Comparison of ENCODE assay signal across 12 cellular contexts in genomic region chr12:6362383-6362782, GRCh38. TPM values are rescaled to one million over a fixed set of nuclear protein-coding genes. Genes with fewer than 3 reads are reported as not detected.
DNase-seq lines count a peak whose midpoint lies in the region; ATAC-seq and TF ChIP-seq lines count a peak whose summit lies in the region.
"Had no signal": no experiment of that assay in that cellular context is flagged by ENCODE, and none has a peak within 500 bp of the region (broad histone marks: within the 10 kb centered on the region; RNA-seq: fewer than 3 reads in every experiment).

No MANE protein-coding gene starts in this region.

- in situ Hi-C loops in mammary epithelial cell (cut with MboI; ENCODE audit: low sequenced_read_pairs in 2 of 2): no loop called here

- dilution Hi-C loops in mammary epithelial cell (cut with HindIII; ENCODE audit: low sequenced_read_pairs): no loop called here

- H3K4me2 ChIP-seq in mammary epithelial cell (ENCODE audit: insufficient read depth, low read depth, low read length) (no peak overlapping the region), mesendoderm (ENCODE audit: low read length) (no peak overlapping the region)

- H3K9me3 Mint-ChIP-seq in MCF 10A (ENCODE audit: unreplicated experiment): no peaks in the 10 kb centered on the region
- H3K9me3 Mint-ChIP-seq in activated naive CD8-positive, alpha-beta T cell treated with anti-CD3 and anti-CD28 coated beads, Interleukin-2, amount 50 U/mL, for 24 hours: no peaks in the 10 kb centered on the region

- peak overlapping the region; percentile 79 for H3K27ac Mint-ChIP-seq in MCF 10A (ENCODE audit: low read depth, unreplicated experiment)
- H3K27ac Mint-ChIP-seq in activated naive CD8-positive, alpha-beta T cell treated with anti-CD3 and anti-CD28 coated beads, Interleukin-2, amount 50 U/mL, for 24 hours: peak overlapping the region; percentile 33
- H3K27ac Mint-ChIP-seq: IgD-negative memory B cell had no signal

- H3K36me3 ChIP-seq in mammary epithelial cell (ENCODE audit: insufficient read depth, low read length) (peaks cover 33% of the 10 kb centered on the region), mesendoderm (ENCODE audit: control insufficient read depth, insufficient read depth, low read length) (peaks cover 2% of the 10 kb centered on the region), aorta (ENCODE audit: control insufficient read depth in 1 of 2, insufficient read depth in 2 of 2, low read length in 1 of 2) (no peaks in the 10 kb centered on the region)

- H3K4ac ChIP-seq in mesendoderm (ENCODE audit: low read depth, low read length): no peak overlapping the region

- ATAC-seq in activated naive CD8-positive, alpha-beta T cell treated with anti-CD3 and anti-CD28 coated beads, Interleukin-2, amount 50 U/mL, for 24 hours: no peak
- ATAC-seq in aorta (ENCODE audit: low FRiP score): no peak
- ATAC-seq in HG02970 (IDR thresholded peaks at IDR 0.05; ENCODE audit: low FRiP score, unreplicated experiment): no peak
- ATAC-seq in HG02884 (IDR thresholded peaks at IDR 0.05; ENCODE audit: unreplicated experiment): no peak

- no peak overlapping the region for H2AK5ac ChIP-seq in mesendoderm (ENCODE audit: low read length)

- H3K56ac ChIP-seq in mesendoderm (ENCODE audit: low read length): peak overlapping the region; percentile 62

- H3K27ac ChIP-seq in mammary epithelial cell (ENCODE audit: insufficient read depth, low read depth, low read length) (no peak overlapping the region), mesendoderm (ENCODE audit: low read depth, low read length) (no peak overlapping the region), aorta (ENCODE audit: low read depth in 1 of 2, low read length in 2 of 2) (no peak overlapping the region)

- CTCF ChIA-PET in MCF 10A (lab: Yijun Ruan, JAX): interaction anchor here (0.6 to 1.2 kb wide), 3 partner anchors 25 to 148 kb away, joined by 3 read pairs; no protein-coding TSS in a partner anchor
- CTCF ChIA-PET in mammary epithelial cell (lab: Charles Lee; ENCODE audit: low non-redundant PET): no interaction called here

- no peak overlapping the region for H4K5ac ChIP-seq in mesendoderm (ENCODE audit: low read length)

- DNase-seq in MCF 10A (ENCODE audit: unreplicated experiment): peak; percentile 50
- DNase-seq in mammary epithelial cell: no peak
- no peak for DNase-seq in activated naive CD8-positive, alpha-beta T cell treated with anti-CD3 and anti-CD28 coated beads, Interleukin-2, amount 50 U/mL, for 24 hours
- no peak for DNase-seq in mesendoderm
- DNase-seq in aorta: peak; percentile 2 to 8
- DNase-seq in NCI-H524 treated with DMSO at 0.1 percent for 48 hours (lab: John Stamatoyannopoulos, UW): no peak
- DNase-seq: foreskin fibroblast had no signal

- H3K36me3 Mint-ChIP-seq in MCF 10A (ENCODE audit: insufficient read depth, unreplicated experiment): peaks cover 86% of the 10 kb centered on the region
- H3K36me3 Mint-ChIP-seq in activated naive CD8-positive, alpha-beta T cell treated with anti-CD3 and anti-CD28 coated beads, Interleukin-2, amount 50 U/mL, for 24 hours (ENCODE audit: low read depth): no peaks in the 10 kb centered on the region
- H3K36me3 Mint-ChIP-seq: IgD-negative memory B cell had no signal

- BruUV-seq in MCF 10A (replicated peaks; lab: Mats Ljungman, UMichigan) (no TSS peak), mammary epithelial cell (replicated peaks; lab: Mats Ljungman, UMichigan) (no TSS peak)

- H4K8ac ChIP-seq in mesendoderm (ENCODE audit: low read depth, low read length): no peak overlapping the region

- POLR2A ChIA-PET in MCF 10A (lab: Yijun Ruan, JAX): interaction anchor here (0.6 to 7.5 kb wide), 10 partner anchors 13 to 584 kb away, joined by 3 to 116 read pairs (median 11); partner anchors contain the start of genes LTBR, SCNN1A, TNFRSF1A and ZNF384

- peak overlapping the region; percentile 62 for H3K4me3 Mint-ChIP-seq in MCF 10A (ENCODE audit: unreplicated experiment)
- no peak overlapping the region for H3K4me3 Mint-ChIP-seq in activated naive CD8-positive, alpha-beta T cell treated with anti-CD3 and anti-CD28 coated beads, Interleukin-2, amount 50 U/mL, for 24 hours

- H3K4me1 ChIP-seq in mammary epithelial cell (ENCODE audit: insufficient read depth, low read length) (peaks cover 17% of the 10 kb centered on the region), mesendoderm (ENCODE audit: control insufficient read depth, low read depth, low read length) (no peaks in the 10 kb centered on the region), aorta (ENCODE audit: control insufficient read depth in 1 of 2, insufficient read depth in 2 of 2, low read length in 2 of 2) (no peaks in the 10 kb centered on the region)

- H3K9ac ChIP-seq in mammary epithelial cell (ENCODE audit: insufficient read depth, low read length) (no peak overlapping the region), mesendoderm (ENCODE audit: low read length) (no peak overlapping the region)

- H2BK15ac ChIP-seq in mesendoderm (replicated peaks; ENCODE audit: low read depth): no peak overlapping the region

- intact Hi-C loops in MCF 10A (cut with micrococcal nuclease) (no loop called here), mammary epithelial cell (cut with micrococcal nuclease) (no loop called here), aorta (cut with DNase I) (no loop called here)

- H3K9me3 ChIP-seq in mammary epithelial cell (replicated peaks; ENCODE audit: insufficient read depth, low read length): no peaks in the 10 kb centered on the region
- no peaks in the 10 kb centered on the region for H3K9me3 ChIP-seq in aorta (ENCODE audit: control insufficient read depth, low read length)

- H3K23ac ChIP-seq in mesendoderm (ENCODE audit: low read length): no peak overlapping the region

- TF ChIP-seq CTCF in MCF 10A (IDR thresholded peaks at IDR 0.05; ENCODE audit: unreplicated experiment): no peak
- no peak for TF ChIP-seq CTCF in mammary epithelial cell (conservative IDR thresholded peaks at IDR 0.05 in 1 of 2, IDR thresholded peaks at IDR 0.05 in 1 of 2; ENCODE audit: extremely low read depth in 1 of 2, insufficient read depth in 1 of 2, low read depth in 1 of 2, low read length in 2 of 2)

- H3K27me3 Mint-ChIP-seq in MCF 10A (ENCODE audit: insufficient read depth, unreplicated experiment): no peaks in the 10 kb centered on the region
- H3K27me3 Mint-ChIP-seq in activated naive CD8-positive, alpha-beta T cell treated with anti-CD3 and anti-CD28 coated beads, Interleukin-2, amount 50 U/mL, for 24 hours: no peaks in the 10 kb centered on the region

- H3K4me3 ChIP-seq in mammary epithelial cell (replicated peaks in 1 of 3; ENCODE audit: insufficient read depth in 1 of 3, low read depth in 2 of 3, low read length in 3 of 3): no peak overlapping the region
- no peak overlapping the region for H3K4me3 ChIP-seq in mesendoderm (ENCODE audit: low read length)
- H3K4me3 ChIP-seq in aorta (ENCODE audit: low read length in 2 of 2): no peak overlapping the region

- H3K79me1 ChIP-seq in mesendoderm (ENCODE audit: low read length): peaks cover 3% of the 10 kb centered on the region

- no peak overlapping the region for H2AFZ ChIP-seq in mammary epithelial cell (ENCODE audit: low read depth, low read length)

- H2BK120ac ChIP-seq in mesendoderm (ENCODE audit: low read depth, low read length): no peak overlapping the region

- no peak overlapping the region for H2BK5ac ChIP-seq in mesendoderm (ENCODE audit: low read length)

- H3K79me2 ChIP-seq in mammary epithelial cell (ENCODE audit: insufficient read depth, low read length) (peaks cover 87% of the 10 kb centered on the region), mesendoderm (ENCODE audit: control insufficient read depth, insufficient read depth, low read length) (peaks cover under 1% of the 10 kb centered on the region)

- WGBS in mammary epithelial cell (ENCODE audit: low coverage, missing lambda C conversion rate): 78% methylated on average over 3 of the region's 3 CpGs
- WGBS in mesendoderm (ENCODE audit: extremely low coverage, insufficient coverage, low lambda C conversion rate): no CpG with 5 or more reads among the region's 3 CpGs
- 59 to 74% methylated on average over 3 of the region's 3 CpGs for WGBS in aorta, 2 donors

- no peaks in the 10 kb centered on the region for H3K27me3 ChIP-seq in mammary epithelial cell (ENCODE audit: insufficient read depth, low read length)
- no peaks in the 10 kb centered on the region for H3K27me3 ChIP-seq in mesendoderm (ENCODE audit: insufficient read depth, low read length, poor library complexity)
- H3K27me3 ChIP-seq in aorta (ENCODE audit: control insufficient read depth in 1 of 2, insufficient read depth in 2 of 2, low read length in 1 of 2): no peaks in the 10 kb centered on the region

- H4K20me1 ChIP-seq in mammary epithelial cell (ENCODE audit: insufficient read depth, low read length): peaks cover 6% of the 10 kb centered on the region

- H3K4me1 Mint-ChIP-seq in MCF 10A (ENCODE audit: insufficient read depth, unreplicated experiment): peaks cover 27% of the 10 kb centered on the region
- peaks cover 28% of the 10 kb centered on the region for H3K4me1 Mint-ChIP-seq in activated naive CD8-positive, alpha-beta T cell treated with anti-CD3 and anti-CD28 coated beads, Interleukin-2, amount 50 U/mL, for 24 hours

- no peak overlapping the region for H3K18ac ChIP-seq in mesendoderm (ENCODE audit: low read length)

RNA-seq across cellular contexts. Expression of gene SCNN1A, which starts 13.0 kb away (rescaled TPM):
- 136 and 139 TPM in 2 replicates for total RNA-seq in MCF 10A (2022)
- 100 to 1,000 TPM; 171 to 202 TPM for total RNA-seq in mammary epithelial cell
- 174 TPM for polyA plus RNA-seq in mammary epithelial cell
- polyA minus RNA-seq in mammary epithelial cell: 383 TPM
- polyA plus RNA-seq in mesendoderm (2013, experiment 1 of 2): 71.7 TPM
- 73.4 TPM for polyA plus RNA-seq in mesendoderm (2013, experiment 2 of 2)
- 1 to 10 TPM; 1.5 to 2.4 TPM for total RNA-seq in aorta
- 1 to 10 TPM in 1 of 2 donors, under 1 TPM in 1; 0.61 to 1.5 TPM for polyA plus RNA-seq in aorta
- total RNA-seq: cerebellum had no signal
- polyA plus RNA-seq: IgD-negative memory B cell had no signal

RNA-seq across cellular contexts. Expression of gene TNFRSF1A, which starts 20.5 kb away (rescaled TPM):
- 103 and 110 TPM in 2 replicates for total RNA-seq in MCF 10A (2022)
- total RNA-seq in mammary epithelial cell: 100 to 1,000 TPM; 107 to 195 TPM
- 87.6 TPM for polyA plus RNA-seq in mammary epithelial cell
- 191 TPM for polyA minus RNA-seq in mammary epithelial cell
- polyA plus RNA-seq in mesendoderm (2013, experiment 1 of 2): 87.0 TPM
- polyA plus RNA-seq in mesendoderm (2013, experiment 2 of 2): 84.9 TPM
- total RNA-seq in aorta: 100 to 1,000 TPM; 190 to 236 TPM
- 100 to 1,000 TPM in 1 of 2 donors, 10 to 100 TPM in 1; 36.9 to 112 TPM for polyA plus RNA-seq in aorta

RNA-seq across cellular contexts. Expression of gene LTBR, which starts 21.6 kb away (rescaled TPM):
- total RNA-seq in MCF 10A (2022) (158 and 169 TPM in 2 replicates), mammary epithelial cell (100 to 1,000 TPM; 134 to 149 TPM), aorta (100 to 1,000 TPM in 1 of 2 donors, 10 to 100 TPM in 1; 83.1 to 103 TPM)
- polyA plus RNA-seq in mammary epithelial cell (119 TPM), aorta (10 to 100 TPM; 20.5 to 87.8 TPM)
- 89.5 TPM for polyA minus RNA-seq in mammary epithelial cell
- polyA plus RNA-seq in mesendoderm (2013, experiment 1 of 2): 16.5 TPM
- polyA plus RNA-seq in mesendoderm (2013, experiment 2 of 2): 15.5 TPM
- total RNA-seq: OCI-LY7 had no signal
- polyA plus RNA-seq: IgD-negative memory B cell had no signal

RNA-seq across cellular contexts. Expression of gene PLEKHG6, which starts 51.9 kb away (rescaled TPM):
- total RNA-seq in MCF 10A (2022) (not detected in 2 replicates), mammary epithelial cell (1 to 10 TPM; 2.2 to 3.3 TPM), aorta (1 to 10 TPM in 1 of 2 donors, under 1 TPM in 1; 0.88 to 1.5 TPM)
- polyA plus RNA-seq in mammary epithelial cell (2.1 TPM), aorta (10 to 100 TPM in 1 of 2 donors, under 1 TPM in 1; 0.15 to 90.3 TPM)
- polyA minus RNA-seq in mammary epithelial cell: not detected
- 23.2 TPM for polyA plus RNA-seq in mesendoderm (2013, experiment 1 of 2)
- 22.0 TPM for polyA plus RNA-seq in mesendoderm (2013, experiment 2 of 2)
- total RNA-seq: OCI-LY7 had no signal
- polyA plus RNA-seq: IgD-negative memory B cell had no signal

Comparison
In these comparisons a context has a peak if more than half of its experiments do, and no peak if none do; other contexts are left out.
1. DNase-seq: peak in MCF 10A (single experiment) and aorta (2 of 2); none in mammary epithelial cell (single experiment), activated naive CD8-positive, alpha-beta T cell treated with anti-CD3 and anti-CD28 coated beads, Interleukin-2, amount 50 U/mL, for 24 hours (single experiment), mesendoderm (single experiment) and NCI-H524 treated with DMSO at 0.1 percent for 48 hours (single experiment).
2. RNA of gene SCNN1A, which starts 13.0 kb away (total RNA-seq): 171 to 202 TPM in mammary epithelial cell and 136 to 139 TPM in MCF 10A; 1.5 to 2.4 TPM in aorta; every median in the first group is over 10 times any median in the second.